Comparison of ENCODE assay signal across 26 cellular contexts in the genomic region with DNA sequence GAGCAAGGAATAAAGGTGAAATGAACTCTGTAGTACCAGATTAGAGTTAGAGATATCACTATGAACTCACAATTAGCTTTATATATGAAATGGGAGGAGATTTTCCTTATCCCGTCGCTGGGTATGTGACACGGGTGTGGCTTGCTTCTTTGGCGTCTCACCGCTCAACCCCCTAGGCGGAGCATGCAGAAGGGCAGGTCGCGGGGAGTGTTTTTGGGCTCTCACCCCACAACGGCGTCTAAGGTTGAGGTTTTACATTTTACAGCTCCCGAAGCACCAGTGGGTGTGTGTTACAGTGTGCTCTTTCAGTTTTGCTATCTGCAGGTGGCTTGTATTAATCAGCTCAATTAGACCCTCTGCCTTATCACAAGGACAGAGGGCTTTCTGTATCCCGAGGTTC. TPM values are rescaled to one million over a fixed set of nuclear protein-coding genes. Genes with fewer than 3 reads are reported as not detected.
"Had no signal": no experiment of that assay in that cellular context is flagged by ENCODE, and none has a peak within 500 bp of the region (broad histone marks: within the 10 kb centered on the region; RNA-seq: fewer than 3 reads in every experiment).

No MANE protein-coding gene starts in this region.

- H3K4me1 ChIP-seq: SJSA1 had no signal

- H3K27me3 ChIP-seq: SJSA1 had no signal

- H3K36me3 ChIP-seq: SJSA1 had no signal

- FAIRE-seq: RCC 7860 had no signal

- H3K27ac ChIP-seq: SJSA1, SK-N-MC had no signal

- H3K9me3 ChIP-seq: SJSA1 had no signal

- H3K4me3 ChIP-seq: SJSA1, SK-N-MC had no signal

- DNase-seq: IMR-90, Kasumi-1, KG1, MV-4-11, NCI-H1048, NCI-H1105, NCI-H1417, NCI-H1436 treated with DMSO at 0.1 percent for 48 hours, NCI-H1694, NCI-H187 treated with DMSO at 0.1 percent for 48 hours, NCI-H2029 treated with DMSO at 0.1 percent for 48 hours, NCI-H2171 treated with DMSO at 0.1 percent for 48 hours, NCI-H524, NCI-H526 treated with DMSO at 0.1 percent for 48 hours, NCI-H748 treated with DMSO at 0.1 percent for 48 hours, Right ventricle myocardium superior, RPMI8226, SIG-M5, T-helper 2 cell had no signal

RNA-seq across cellular contexts. Expression of a gene that starts 42.1 kb away (rescaled TPM):
- total RNA-seq: HT-29; IMR-90; MCF 10A; NCI-H460; Right ventricle myocardium superior; SJSA1; T-helper 1 cell treated with Interleukin-12 subunit alpha and Interleukin-12 subunit beta and Interleukin-4 antibody, amounts not matched to agents 30 ng/mL and 1 ng/mL, for 36 hours had no signal
- polyA plus RNA-seq: IMR-90 had no signal
